8 cellular contexts compared by ENCODE assay signal in genomic region chr6:141677598-141678211, GRCh38.
DNase-seq lines count a peak whose midpoint lies in the region; ATAC-seq and TF ChIP-seq lines count a peak whose summit lies in the region.

No MANE protein-coding gene starts in this region.

- 42 to 50% methylated on average over 4 of the region's 4 CpGs for WGBS in upper lobe of left lung, 2 donors

- no peak for TF ChIP-seq EP300 in upper lobe of left lung (IDR thresholded peaks at IDR 0.05)

- ATAC-seq in HG03460 (IDR thresholded peaks at IDR 0.05; ENCODE audit: unreplicated experiment), result peak; percentile 73
- ATAC-seq in upper lobe of left lung (ENCODE audit: low FRiP score in 2 of 2), result no peak

- CTCF ChIA-PET in RWPE1 (lab: Yijun Ruan, JAX), result interaction anchor here (0.7 kb wide), 1 partner anchor 688 kb away, joined by 3 read pairs; no protein-coding TSS in a partner anchor

- H3K27me3 ChIP-seq in upper lobe of left lung, result no peaks in the 10 kb centered on the region

- H3K4me1 ChIP-seq in upper lobe of left lung, result no peaks in the 10 kb centered on the region

- POLR2A ChIA-PET in RWPE1 (lab: Yijun Ruan, JAX; ENCODE audit: low non-redundant PET), result no interaction called here

- H3K4me3 ChIP-seq in upper lobe of left lung, result no peak overlapping the region

- H3K9me3 ChIP-seq in upper lobe of left lung, result no peaks in the 10 kb centered on the region

- no peaks in the 10 kb centered on the region for H3K36me3 ChIP-seq in upper lobe of left lung

- peak; percentile 7 for DNase-seq in A172 (ENCODE audit: low spot score)
- DNase-seq in RWPE1 (ENCODE audit: low spot score), result peak; percentile 13
- DNase-seq in fibroblast of the conjunctiva (ENCODE audit: low read depth), result peak; percentile 16
- DNase-seq in upper lobe of left lung, result no peak
- no peak for DNase-seq in NCI-H510A treated with DMSO at 0.1 percent for 48 hours (lab: John Stamatoyannopoulos, UW)
- DNase-seq in hypothalamus (lab: John Stamatoyannopoulos, UW), result no peak

- TF ChIP-seq POLR2A in upper lobe of left lung (IDR thresholded peaks at IDR 0.05), result no peak

- peak; percentile 50; the same call in 2 of the 3 replicates for TF ChIP-seq CTCF in GM12872 (IDR thresholded peaks at IDR 0.05; ENCODE audit: insufficient read depth, low read depth, low read length)
- peak; percentile 56 for TF ChIP-seq CTCF in RWPE1 (conservative IDR thresholded peaks at IDR 0.05; ENCODE audit: low read depth)
- peak in 4 of 6 experiments; percentile 26 to 36 (median 32) for TF ChIP-seq CTCF in upper lobe of left lung (IDR thresholded peaks at IDR 0.05)

- H3K27ac ChIP-seq in RWPE1, result no peak overlapping the region
- H3K27ac ChIP-seq in upper lobe of left lung, result no peak overlapping the region

Comparison
In these comparisons a context has a peak if more than half of its experiments do, and no peak if none do; other contexts are left out.
1. DNase-seq: peak in A172 (single experiment), RWPE1 (single experiment) and fibroblast of the conjunctiva (single experiment); none in upper lobe of left lung (0 of 2), NCI-H510A treated with DMSO at 0.1 percent for 48 hours (single experiment) and hypothalamus (0 of 51).
2. Peak in every context shown above with its lines, with median percentiles within 50 percentile points of each other: CTCF ChIP-seq.